ENCODE assay signal across 24 cellular contexts in genomic region chr7:97373743-97374142, GRCh38.
"Had no signal": no experiment of that assay in that cellular context is flagged by ENCODE, and none has a peak within 500 bp of the region (broad histone marks: within the 10 kb centered on the region; RNA-seq: fewer than 3 reads in every experiment).

No MANE protein-coding gene starts in this region.

- H3K4me1 Mint-ChIP-seq: activated B cell treated with CpG ODN at 0.5 μM for 24 hours; activated CD4-positive, alpha-beta memory T cell treated with anti-CD3 and anti-CD28 coated beads, Interleukin-2, amount 10 ng/mL, durations not matched to agents 7 days and 5 days; activated naive CD4-positive, alpha-beta T cell treated with anti-CD3 and anti-CD28 coated beads, Interleukin-2, amount 10 ng/mL, durations not matched to agents 7 days and 5 days; activated naive CD8-positive, alpha-beta T cell treated with anti-CD3 and anti-CD28 coated beads for 36 hours had no signal

- H3K27ac Mint-ChIP-seq: activated B cell treated with CpG ODN at 0.5 μM for 24 hours; activated CD4-positive, alpha-beta memory T cell treated with anti-CD3 and anti-CD28 coated beads, Interleukin-2, amount 10 ng/mL, durations not matched to agents 7 days and 5 days; activated naive CD4-positive, alpha-beta T cell treated with anti-CD3 and anti-CD28 coated beads, Interleukin-2, amount 10 ng/mL, durations not matched to agents 7 days and 5 days; activated naive CD8-positive, alpha-beta T cell treated with anti-CD3 and anti-CD28 coated beads for 36 hours; activated T-cell treated with anti-CD3 and anti-CD28 coated beads, Interleukin-2, amount 50 U/mL, for 72 hours; activated T-helper 2 cell treated with anti-CD3 and anti-CD28 coated beads, Interferon-gamma antibody, Interleukin-2, Interleukin-4, amounts not matched to agents 10 μg/mL and 5 μg/mL and 100 μg/mL, durations not matched to agents 14 hours and 24 hours and 36 hours; T-helper 1 cell treated with Interleukin-12 subunit alpha and Interleukin-12 subunit beta and Interleukin-4 antibody, amounts not matched to agents 30 μg/mL and 1 μg/mL, for 36 hours had no signal

- H3K27me3 Mint-ChIP-seq: activated B cell treated with CpG ODN at 0.5 μM for 24 hours; activated CD4-positive, alpha-beta memory T cell treated with anti-CD3 and anti-CD28 coated beads, Interleukin-2, amount 10 ng/mL, durations not matched to agents 7 days and 5 days; activated naive CD4-positive, alpha-beta T cell treated with anti-CD3 and anti-CD28 coated beads, Interleukin-2, amount 10 ng/mL, durations not matched to agents 7 days and 5 days; activated naive CD8-positive, alpha-beta T cell treated with anti-CD3 and anti-CD28 coated beads for 36 hours had no signal

- H3K4me3 Mint-ChIP-seq: activated B cell treated with CpG ODN at 0.5 μM for 24 hours; activated CD4-positive, alpha-beta memory T cell treated with anti-CD3 and anti-CD28 coated beads, Interleukin-2, amount 10 ng/mL, durations not matched to agents 7 days and 5 days; activated naive CD4-positive, alpha-beta T cell treated with anti-CD3 and anti-CD28 coated beads, Interleukin-2, amount 10 ng/mL, durations not matched to agents 7 days and 5 days; activated naive CD8-positive, alpha-beta T cell treated with anti-CD3 and anti-CD28 coated beads for 36 hours; activated T-cell treated with anti-CD3 and anti-CD28 coated beads, Interleukin-2, amount 50 U/mL, for 72 hours; T-helper 1 cell treated with Interleukin-12 subunit alpha and Interleukin-12 subunit beta and Interleukin-4 antibody, amounts not matched to agents 30 μg/mL and 1 μg/mL, for 36 hours had no signal

- H3K36me3 Mint-ChIP-seq: activated naive CD4-positive, alpha-beta T cell treated with anti-CD3 and anti-CD28 coated beads, Interleukin-2, amount 10 ng/mL, durations not matched to agents 7 days and 5 days; activated naive CD8-positive, alpha-beta T cell treated with anti-CD3 and anti-CD28 coated beads for 36 hours had no signal

- DNase-seq: activated B cell treated with CpG ODN at 0.5 μM for 24 hours; activated CD4-positive, alpha-beta memory T cell treated with anti-CD3 and anti-CD28 coated beads, Interleukin-2, amount 10 ng/mL, durations not matched to agents 7 days and 5 days; activated CD4-positive, alpha-beta T cell treated with anti-CD3 and anti-CD28 coated beads for 1 hour; activated CD4-positive, alpha-beta T cell treated with anti-CD3 and anti-CD28 coated beads, Interleukin-2, amount 50 U/mL, for 1 hour; activated gamma-delta T cell treated with Interleukin-2 at 50 U/mL for 16 hours; activated naive CD4-positive, alpha-beta T cell treated with anti-CD3 and anti-CD28 coated beads, Interleukin-2, amount 10 ng/mL, durations not matched to agents 7 days and 5 days; activated naive CD8-positive, alpha-beta T cell treated with anti-CD3 and anti-CD28 coated beads for 36 hours; activated T-cell treated with anti-CD3 and anti-CD28 coated beads for 4 hours; activated T-cell treated with anti-CD3 and anti-CD28 coated beads, Interleukin-2, amount 50 U/mL, for 72 hours; brain microvascular endothelial cell; IMR-90; KG1; NCI-H1105; NCI-H1436; NCI-H1694 treated with DMSO at 0.1 percent for 48 hours; NCI-H2081 treated with DMSO at 0.1 percent for 48 hours; NCI-H446; NCI-H526; NCI-H82; Peyer's patch; Right ventricle myocardium superior; T-helper 9 cell had no signal

- H3K9me3 Mint-ChIP-seq: activated B cell treated with CpG ODN at 0.5 μM for 24 hours; activated CD4-positive, alpha-beta memory T cell treated with anti-CD3 and anti-CD28 coated beads, Interleukin-2, amount 10 ng/mL, durations not matched to agents 7 days and 5 days; activated naive CD4-positive, alpha-beta T cell treated with anti-CD3 and anti-CD28 coated beads, Interleukin-2, amount 10 ng/mL, durations not matched to agents 7 days and 5 days; activated naive CD8-positive, alpha-beta T cell treated with anti-CD3 and anti-CD28 coated beads for 36 hours; activated T-cell treated with anti-CD3 and anti-CD28 coated beads, Interleukin-2, amount 50 U/mL, for 72 hours; activated T-helper 2 cell treated with anti-CD3 and anti-CD28 coated beads, Interferon-gamma antibody, Interleukin-2, Interleukin-4, amounts not matched to agents 10 μg/mL and 5 μg/mL and 100 μg/mL, durations not matched to agents 14 hours and 24 hours and 36 hours had no signal
